ENCODE assay signal across 17 cellular contexts in genomic region chr5:56791396-56791795, GRCh38.
DNase-seq lines count a peak whose midpoint lies in the region; ATAC-seq and TF ChIP-seq lines count a peak whose summit lies in the region.
"Had no signal": no experiment of that assay in that cellular context is flagged by ENCODE, and none has a peak within 500 bp of the region (broad histone marks: within the 10 kb centered on the region; RNA-seq: fewer than 3 reads in every experiment).

No MANE protein-coding gene starts in this region.

- in situ Hi-C loops in GM13977 (cut with MboI; ENCODE audit: low pct_unique_long_range_greater_than_20kb, low sequenced_read_pairs, unreplicated experiment), result no loop called here

- no peak for TF ChIP-seq CTCF in GM13977 (IDR thresholded peaks at IDR 0.05; ENCODE audit: extremely low read depth, insufficient read depth, missing control alignments)

- ATAC-seq in GM19043 (IDR thresholded peaks at IDR 0.05; ENCODE audit: low read depth, unreplicated experiment) (peak; percentile 61), HG02642 (IDR thresholded peaks at IDR 0.05; ENCODE audit: poor library complexity, unreplicated experiment) (peak; percentile 83), HG03469 (IDR thresholded peaks at IDR 0.05; ENCODE audit: unreplicated experiment) (peak; percentile 81)
- ATAC-seq: left cardiac atrium had no signal

- DNase-seq in GM13977 (ENCODE audit: low spot score) (peak; percentile 20), DMS153 (lab: John Stamatoyannopoulos, UW) (no peak), activated gamma-delta T cell treated with Interleukin-2 at 50 U/mL for 16 hours (no peak), SIG-M5 (lab: John Stamatoyannopoulos, UW) (no peak)
- no peak for DNase-seq in effector CD8-positive, alpha-beta T cell (lab: John Stamatoyannopoulos, UW)
- DNase-seq: activated CD4-positive, CD25-positive, alpha-beta regulatory T cell; adrenal gland; AML-193; left cardiac atrium; NCI-H1105 treated with DMSO at 0.1 percent for 48 hours; NCI-H2171 treated with DMSO at 0.1 percent for 48 hours; NK-92 treated with Interleukin-12 subunit alpha and Interleukin-12 subunit beta, amount 100 ng/mL, for 24 hours; sigmoid colon; stimulated activated CD4-positive, alpha-beta T cell treated with anti-CD3 and anti-CD28 coated beads, Interleukin-2, amount 100 ng/mL, for 24 hours had no signal
